Comparison of ENCODE assay signal across 1 cellular context in genomic region chr6:15714658-15715057, GRCh38.
TF ChIP-seq lines count a peak whose summit lies in the region.

No MANE protein-coding gene starts in this region.

TF ChIP-seq in K562, 482 proteins besides CTCF, POLR2A, EP300 and RAD21:
- no peak for TF ChIP-seq HDAC1 (IDR thresholded peaks at IDR 0.05)
- no peak for TF ChIP-seq ZZZ3 (IDR thresholded peaks at IDR 0.05)
- no peak for TF ChIP-seq RFX1 (IDR thresholded peaks at IDR 0.05)
- TF ChIP-seq MNT (conservative IDR thresholded peaks at IDR 0.05): no peak
- TF ChIP-seq ETV6 (IDR thresholded peaks at IDR 0.05; ENCODE audit: borderline replicate concordance in 1 of 2, low read depth in 2 of 2, low read length in 1 of 2): no peak
- no peak for TF ChIP-seq ETV6 (CRISPR knock-in tag; IDR thresholded peaks at IDR 0.05; ENCODE audit: borderline replicate concordance)
- no peak for TF ChIP-seq CREB1 (IDR thresholded peaks at IDR 0.05)
- TF ChIP-seq CREB1 (CRISPR knock-in tag; IDR thresholded peaks at IDR 0.05): no peak
- no peak for TF ChIP-seq PCBP2 (IDR thresholded peaks at IDR 0.05; ENCODE audit: low read depth, low read length, poor library complexity, severe bottlenecking)
- TF ChIP-seq CTBP1 (IDR thresholded peaks at IDR 0.05; ENCODE audit: borderline replicate concordance): no peak
- no peak for TF ChIP-seq THAP7 (CRISPR knock-in tag; IDR thresholded peaks at IDR 0.05)
- TF ChIP-seq ZBTB8A (IDR thresholded peaks at IDR 0.05; ENCODE audit: partially characterized antibody): no peak
- TF ChIP-seq MCM5 (IDR thresholded peaks at IDR 0.05; ENCODE audit: low read depth): no peak
